In the genomic region with DNA sequence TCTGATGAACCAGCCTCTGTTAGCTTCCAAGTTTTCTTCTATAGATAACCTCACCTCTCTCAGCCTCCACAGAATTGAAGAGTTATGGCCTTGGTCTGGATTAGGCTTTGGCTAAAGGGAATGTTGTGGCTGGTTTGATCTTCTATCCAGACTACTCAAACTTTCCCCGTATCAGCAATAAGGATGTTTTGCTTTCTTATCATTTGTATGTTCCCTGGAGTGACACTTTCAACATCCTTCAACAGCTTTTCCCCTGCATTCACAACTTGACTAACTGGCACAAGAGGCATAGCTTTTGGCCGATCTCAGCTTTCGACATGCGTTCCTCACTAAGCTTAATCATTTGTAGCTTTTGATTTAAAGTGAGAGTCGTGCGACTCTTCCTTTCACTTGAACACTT, we compare ENCODE assay signal across 2 cellular contexts.
TF ChIP-seq lines count a peak whose summit lies in the region.

No MANE protein-coding gene starts in this region.

TF ChIP-seq in HEK293, 187 proteins besides CTCF, POLR2A, EP300 and RAD21 (continued from another document):
- TF ChIP-seq ZNF639 (tag by site-specific recombination; IDR thresholded peaks at IDR 0.05): no peak
- TF ChIP-seq PRDM1 (tag by site-specific recombination; IDR thresholded peaks at IDR 0.05): peak; percentile 58
- TF ChIP-seq, protein P1, sequence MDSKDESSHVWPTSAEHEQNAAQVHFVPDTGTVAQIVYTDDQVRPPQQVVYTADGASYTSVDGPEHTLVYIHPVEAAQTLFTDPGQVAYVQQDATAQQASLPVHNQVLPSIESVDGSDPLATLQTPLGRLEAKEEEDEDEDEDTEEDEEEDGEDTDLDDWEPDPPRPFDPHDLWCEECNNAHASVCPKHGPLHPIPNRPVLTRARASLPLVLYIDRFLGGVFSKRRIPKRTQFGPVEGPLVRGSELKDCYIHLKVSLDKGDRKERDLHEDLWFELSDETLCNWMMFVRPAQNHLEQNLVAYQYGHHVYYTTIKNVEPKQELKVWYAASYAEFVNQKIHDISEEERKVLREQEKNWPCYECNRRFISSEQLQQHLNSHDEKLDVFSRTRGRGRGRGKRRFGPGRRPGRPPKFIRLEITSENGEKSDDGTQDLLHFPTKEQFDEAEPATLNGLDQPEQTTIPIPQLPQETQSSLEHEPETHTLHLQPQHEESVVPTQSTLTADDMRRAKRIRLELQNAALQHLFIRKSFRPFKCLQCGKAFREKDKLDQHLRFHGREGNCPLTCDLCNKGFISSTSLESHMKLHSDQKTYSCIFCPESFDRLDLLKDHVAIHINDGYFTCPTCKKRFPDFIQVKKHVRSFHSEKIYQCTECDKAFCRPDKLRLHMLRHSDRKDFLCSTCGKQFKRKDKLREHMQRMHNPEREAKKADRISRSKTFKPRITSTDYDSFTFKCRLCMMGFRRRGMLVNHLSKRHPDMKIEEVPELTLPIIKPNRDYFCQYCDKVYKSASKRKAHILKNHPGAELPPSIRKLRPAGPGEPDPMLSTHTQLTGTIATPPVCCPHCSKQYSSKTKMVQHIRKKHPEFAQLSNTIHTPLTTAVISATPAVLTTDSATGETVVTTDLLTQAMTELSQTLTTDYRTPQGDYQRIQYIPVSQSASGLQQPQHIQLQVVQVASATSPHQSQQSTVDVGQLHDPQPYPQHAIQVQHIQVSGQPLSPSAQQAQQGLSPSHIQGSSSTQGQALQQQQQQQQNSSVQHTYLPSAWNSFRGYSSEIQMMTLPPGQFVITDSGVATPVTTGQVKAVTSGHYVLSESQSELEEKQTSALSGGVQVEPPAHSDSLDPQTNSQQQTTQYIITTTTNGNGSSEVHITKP (tag by site-specific recombination; IDR thresholded peaks at IDR 0.05): no peak
- no peak for TF ChIP-seq ZNF596 (tag by site-specific recombination; IDR thresholded peaks at IDR 0.05)

TF ChIP-seq in endothelial cell of umbilical vein, 7 proteins besides CTCF, POLR2A, EP300 and RAD21 (continued from another document):
- TF ChIP-seq FOS (IDR thresholded peaks at IDR 0.05; ENCODE audit: borderline replicate concordance, insufficient read depth, low read length) (no peak), JUN (IDR thresholded peaks at IDR 0.05; ENCODE audit: borderline replicate concordance, insufficient read depth, insufficient read length, low read depth) (no peak), GATA2 (IDR thresholded peaks at IDR 0.05; ENCODE audit: insufficient read depth, insufficient read length, low read depth, low read length) (no peak)
